25 cellular contexts compared by ENCODE assay signal in the genomic region with DNA sequence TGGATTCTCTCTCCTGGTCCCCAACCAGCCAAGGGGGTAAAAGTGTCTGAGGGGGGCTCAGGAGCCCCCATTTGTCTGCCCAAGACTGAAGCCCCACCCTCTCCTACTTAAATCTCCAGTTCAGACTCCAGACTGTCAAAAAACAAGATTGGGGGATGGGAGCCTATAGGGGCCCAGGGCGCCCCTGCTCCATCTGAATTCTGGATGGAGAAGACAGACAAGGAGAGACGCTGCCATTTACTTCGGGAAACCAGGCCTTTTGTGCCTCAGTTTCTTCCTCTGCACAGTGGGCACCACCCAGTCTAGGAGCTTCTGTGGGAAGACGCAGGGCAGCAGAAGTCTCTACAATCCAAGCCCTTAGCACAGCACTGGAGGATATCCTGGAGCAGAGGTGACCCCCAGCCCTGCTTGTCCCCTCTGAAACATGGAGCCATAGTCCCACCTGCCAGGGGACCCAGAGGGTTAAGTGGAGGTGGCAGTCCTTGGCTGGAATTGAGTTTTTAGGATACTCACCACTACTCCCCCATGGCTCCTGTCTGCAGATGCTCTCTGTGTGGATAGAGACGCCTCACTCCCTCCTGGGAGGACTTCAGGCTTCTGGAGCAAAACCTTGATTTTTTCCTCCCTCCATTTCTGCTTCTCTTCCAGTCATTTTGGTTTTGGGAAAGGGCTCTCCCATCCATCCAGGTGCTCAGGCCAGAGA. TPM values are rescaled to one million over a fixed set of nuclear protein-coding genes. Genes with fewer than 3 reads are reported as not detected.
DNase-seq lines count a peak whose midpoint lies in the region; ATAC-seq and TF ChIP-seq lines count a peak whose summit lies in the region.
"Had no signal": no experiment of that assay in that cellular context is flagged by ENCODE, and none has a peak within 500 bp of the region (broad histone marks: within the 10 kb centered on the region; RNA-seq: fewer than 3 reads in every experiment).

No MANE protein-coding gene starts in this region.

- no peak overlapping the region for H3K56ac ChIP-seq in IMR-90 (ENCODE audit: extremely low read depth, insufficient read depth, low read length)

- H2BK5ac ChIP-seq in IMR-90 (ENCODE audit: low read depth, low read length, poor library complexity, severe bottlenecking) (no peak overlapping the region), neuronal stem cell (ENCODE audit: low read length) (no peak overlapping the region)

- BruUV-seq in IMR-90 (replicated peaks; lab: Mats Ljungman, UMichigan) = no TSS peak

- H3K36me3 ChIP-seq in ACC112 (ENCODE audit: insufficient read depth, low read length) (no peaks in the 10 kb centered on the region), IMR-90 (ENCODE audit: control insufficient read depth, insufficient read depth, low read length) (no peaks in the 10 kb centered on the region), endodermal cell (ENCODE audit: control insufficient read depth, insufficient read depth, low read length) (no peaks in the 10 kb centered on the region), neuronal stem cell (replicated peaks in 1 of 2; ENCODE audit: control insufficient read depth in 2 of 2, insufficient read depth in 2 of 2, low read length in 2 of 2) (no peaks in the 10 kb centered on the region), prostate gland (no peaks in the 10 kb centered on the region)
- H3K36me3 ChIP-seq: adrenal gland, spleen had no signal

- in situ Hi-C loops in IMR-90 (cut with MboI; ENCODE audit: low sequenced_read_pairs) = no loop called here

- TF ChIP-seq POLR2A in IMR-90 (IDR thresholded peaks at IDR 0.05; ENCODE audit: low read depth, low read length) (no peak), prostate gland (IDR thresholded peaks at IDR 0.05) (no peak)

- peaks cover 19% of the 10 kb centered on the region for H3K4me1 Mint-ChIP-seq in endodermal cell
- H3K4me1 Mint-ChIP-seq in activated T-cell treated with anti-CD3 and anti-CD28 coated beads, Interleukin-2, amount 50 U/mL, for 72 hours (ENCODE audit: low read depth) = peaks cover 35% of the 10 kb centered on the region
- peaks cover 25% of the 10 kb centered on the region for H3K4me1 Mint-ChIP-seq in CD4-positive, alpha-beta T cell (ENCODE audit: low read depth)

- no peak overlapping the region for H4K5ac ChIP-seq in IMR-90 (ENCODE audit: low read depth, low read length)

- H3K9ac ChIP-seq in IMR-90 (ENCODE audit: low read depth, low read length) (no peak overlapping the region), endodermal cell (ENCODE audit: extremely low read depth, low read length, poor library complexity, severe bottlenecking) (no peak overlapping the region), neuronal stem cell (ENCODE audit: low read depth, low read length, poor library complexity) (no peak overlapping the region)

- peaks cover 82% of the 10 kb centered on the region for H3K27me3 Mint-ChIP-seq in endodermal cell (ENCODE audit: insufficient read depth)
- H3K27me3 Mint-ChIP-seq in activated T-cell treated with anti-CD3 and anti-CD28 coated beads, Interleukin-2, amount 50 U/mL, for 72 hours (ENCODE audit: low read depth) = peaks cover 67% of the 10 kb centered on the region
- peaks cover 70% of the 10 kb centered on the region for H3K27me3 Mint-ChIP-seq in CD4-positive, alpha-beta T cell

- no peak overlapping the region for H2BK20ac ChIP-seq in IMR-90 (ENCODE audit: low read depth, low read length)

- H3K4me3 ChIP-seq in ACC112 (ENCODE audit: low read depth, low read length) (peak overlapping the region; percentile 73), IMR-90 (ENCODE audit: insufficient read depth, low read depth, low read length) (no peak overlapping the region), endodermal cell (ENCODE audit: low read length) (no peak overlapping the region), neuronal stem cell (ENCODE audit: low read length in 2 of 2) (no peak overlapping the region), foreskin fibroblast (ENCODE audit: low read depth in 1 of 2, low read length in 2 of 2) (no peak overlapping the region), prostate gland (no peak overlapping the region)
- H3K4me3 ChIP-seq: GM12878 had no signal

- no peak overlapping the region for H3K27ac Mint-ChIP-seq in endodermal cell
- no peak overlapping the region for H3K27ac Mint-ChIP-seq in activated T-cell treated with anti-CD3 and anti-CD28 coated beads, Interleukin-2, amount 50 U/mL, for 72 hours
- H3K27ac Mint-ChIP-seq in CD4-positive, alpha-beta T cell = no peak overlapping the region
- H3K27ac Mint-ChIP-seq: mesothelial cell of epicardium had no signal

- H3K14ac ChIP-seq in IMR-90 (replicated peaks; ENCODE audit: low read depth, low read length) (no peak overlapping the region), neuronal stem cell (ENCODE audit: low read length) (no peak overlapping the region)

- TF ChIP-seq CTCF in IMR-90 (conservative IDR thresholded peaks at IDR 0.05; ENCODE audit: low read depth, low read length) (no peak), endodermal cell (conservative IDR thresholded peaks at IDR 0.05) (no peak), foreskin fibroblast (IDR thresholded peaks at IDR 0.05; ENCODE audit: low read depth, low read length) (no peak), prostate gland (IDR thresholded peaks at IDR 0.05) (no peak)
- TF ChIP-seq CTCF in CD4-positive, alpha-beta T cell (IDR thresholded peaks at IDR 0.05) = no peak

- dilution Hi-C loops in IMR-90 (cut with HindIII; ENCODE audit: low sequenced_read_pairs, unreplicated experiment) = no loop called here

- peak overlapping the region; percentile 37 for H3K4me3 Mint-ChIP-seq in endodermal cell
- H3K4me3 Mint-ChIP-seq in activated T-cell treated with anti-CD3 and anti-CD28 coated beads, Interleukin-2, amount 50 U/mL, for 72 hours = peak overlapping the region in 1 of 2 donors; percentile 46
- no peak overlapping the region for H3K4me3 Mint-ChIP-seq in CD4-positive, alpha-beta T cell

- H3K18ac ChIP-seq in IMR-90 (ENCODE audit: low read depth, low read length) (no peak overlapping the region), neuronal stem cell (ENCODE audit: low read length) (no peak overlapping the region)

- H2BK15ac ChIP-seq in IMR-90 (ENCODE audit: low read depth, low read length) = no peak overlapping the region
- peak overlapping the region; percentile 54 for H2BK15ac ChIP-seq in neuronal stem cell (ENCODE audit: low read length)

- H3K4me1 ChIP-seq in ACC112 (ENCODE audit: control insufficient read depth, insufficient read depth, low read length, unreplicated experiment) (no peaks in the 10 kb centered on the region), IMR-90 (ENCODE audit: control insufficient read depth, insufficient read depth, low read length) (peaks cover 10% of the 10 kb centered on the region; the same call in 1 of the 2 replicates), endodermal cell (ENCODE audit: control insufficient read depth, insufficient read depth, low read length) (peaks cover 6% of the 10 kb centered on the region), neuronal stem cell (ENCODE audit: control insufficient read depth in 2 of 2, insufficient read depth in 1 of 2, low read depth in 1 of 2, low read length in 2 of 2) (peaks cover 31 to 46% of the 10 kb centered on the region in 2 donors), prostate gland (replicated peaks) (peaks cover 18% of the 10 kb centered on the region)

- H4K91ac ChIP-seq in IMR-90 (ENCODE audit: insufficient read depth, low read depth, low read length) (no peak overlapping the region), neuronal stem cell (ENCODE audit: low read depth, low read length, poor library complexity) (no peak overlapping the region)

- H3K9me3 ChIP-seq in IMR-90 (ENCODE audit: control insufficient read depth, insufficient read depth, low read length) (no peaks in the 10 kb centered on the region), endodermal cell (ENCODE audit: control insufficient read depth, low read length) (no peaks in the 10 kb centered on the region), neuronal stem cell (replicated peaks in 1 of 2; ENCODE audit: control insufficient read depth in 2 of 2, insufficient read depth in 1 of 2, low read depth in 1 of 2, low read length in 2 of 2) (no peaks in the 10 kb centered on the region), prostate gland (no peaks in the 10 kb centered on the region)
- no peaks in the 10 kb centered on the region for H3K9me3 ChIP-seq in CD4-positive, alpha-beta T cell (ENCODE audit: control insufficient read depth, low read length)
- H3K9me3 ChIP-seq: adrenal gland, spleen had no signal

- peaks cover 4% of the 10 kb centered on the region for H4K20me1 ChIP-seq in IMR-90 (ENCODE audit: insufficient read depth, low read length)

- ATAC-seq in IMR-90 (ENCODE audit: low read depth) = no peak
- ATAC-seq in activated T-cell treated with anti-CD3 and anti-CD28 coated beads, Interleukin-2, amount 50 U/mL, for 72 hours (replicated peaks in 1 of 2) = no peak
- no peak for ATAC-seq in CD4-positive, alpha-beta T cell (ENCODE audit: poor library complexity)
- ATAC-seq: GM12878, left colon had no signal

- H2BK12ac ChIP-seq in neuronal stem cell (ENCODE audit: low read length) = no peak overlapping the region

- no peak overlapping the region for H3K4me2 ChIP-seq in IMR-90 (ENCODE audit: low read depth, low read length)
- H3K4me2 ChIP-seq in neuronal stem cell (ENCODE audit: insufficient read depth, low read length, poor library complexity, severe bottlenecking) = no peak overlapping the region

- H3K79me1 ChIP-seq in IMR-90 (ENCODE audit: low read depth in 1 of 2, low read length in 2 of 2) = no peaks in the 10 kb centered on the region
- H3K79me1 ChIP-seq in neuronal stem cell (ENCODE audit: low read depth, low read length) = no peaks in the 10 kb centered on the region

- no peaks in the 10 kb centered on the region for H3K9me1 ChIP-seq in IMR-90 (ENCODE audit: insufficient read depth, low read length)

- POLR2A ChIA-PET in IMR-90 (lab: Charles Lee; ENCODE audit: unreplicated experiment) = no interaction called here
- POLR2A ChIA-PET in CD4-positive, alpha-beta T cell (lab: Charles Lee) = no interaction called here

- H3K9me3 Mint-ChIP-seq in endodermal cell = no peaks in the 10 kb centered on the region
- H3K9me3 Mint-ChIP-seq in activated T-cell treated with anti-CD3 and anti-CD28 coated beads, Interleukin-2, amount 50 U/mL, for 72 hours = no peaks in the 10 kb centered on the region
- no peaks in the 10 kb centered on the region for H3K9me3 Mint-ChIP-seq in CD4-positive, alpha-beta T cell
- H3K9me3 Mint-ChIP-seq: mesothelial cell of epicardium, neural crest cell had no signal

- DNase-seq in IMR-90 (no peak), endodermal cell (no peak), neuronal stem cell (ENCODE audit: low spot score) (no peak), foreskin fibroblast (no peak), prostate gland (ENCODE audit: low spot score) (no peak)
- DNase-seq in activated T-cell treated with anti-CD3 and anti-CD28 coated beads, Interleukin-2, amount 50 U/mL, for 72 hours = no peak
- DNase-seq in CD4-positive, alpha-beta T cell = no peak
- DNase-seq: adrenal gland; CD4-positive, alpha-beta memory T cell; DMS53; GOT3; left colon; NCI-H1092; NCI-H2029; NCI-H446; SIG-M5; spleen; substantia nigra; T-helper 2 cell had no signal

- TF ChIP-seq RAD21 in IMR-90 (IDR thresholded peaks at IDR 0.05; ENCODE audit: low read length) = no peak

- H2BK120ac ChIP-seq in IMR-90 (ENCODE audit: low read depth, low read length) (no peak overlapping the region), neuronal stem cell (ENCODE audit: low read depth, low read length) (no peak overlapping the region)

- H4K8ac ChIP-seq in IMR-90 (ENCODE audit: low read depth in 2 of 2, low read length in 2 of 2) (no peak overlapping the region), neuronal stem cell (ENCODE audit: low read depth, low read length) (no peak overlapping the region)

- H3K27me3 ChIP-seq in ACC112 (ENCODE audit: insufficient read depth, low read length) (peaks cover 66% of the 10 kb centered on the region), IMR-90 (ENCODE audit: control insufficient read depth, insufficient read depth, low read length) (peaks cover 88% of the 10 kb centered on the region), endodermal cell (ENCODE audit: control insufficient read depth, insufficient read depth, low read length, poor library complexity, severe bottlenecking) (peaks cover 95% of the 10 kb centered on the region), neuronal stem cell (ENCODE audit: control insufficient read depth in 3 of 3, insufficient read depth in 3 of 3, low read depth in 1 of 3, low read length in 3 of 3) (peaks cover 70 to 98% (median 93%) of the 10 kb centered on the region in 3 experiments), prostate gland (replicated peaks; ENCODE audit: insufficient read depth) (peaks cover 54% of the 10 kb centered on the region)
- H3K27me3 ChIP-seq in CD4-positive, alpha-beta T cell (ENCODE audit: control insufficient read depth, insufficient read depth, low read length) = peaks cover 83% of the 10 kb centered on the region

- intact Hi-C loops in IMR-90 (cut with micrococcal nuclease) (no loop called here), prostate gland (cut with DNase I) (no loop called here)
- intact Hi-C loops in CD4-positive, alpha-beta T cell (cut with DNase I, micrococcal nuclease) = no loop called here

- H3K4ac ChIP-seq in IMR-90 (ENCODE audit: low read depth, low read length) = no peak overlapping the region
- H3K4ac ChIP-seq in neuronal stem cell (ENCODE audit: low read length) = no peak overlapping the region

- H2AFZ ChIP-seq in ACC112 (ENCODE audit: low read length, unreplicated experiment) (no peak overlapping the region), IMR-90 (replicated peaks; ENCODE audit: low read length, poor library complexity) (peak overlapping the region; percentile 56), neuronal stem cell (ENCODE audit: low read length) (no peak overlapping the region)

- H3K27ac ChIP-seq in ACC112 (ENCODE audit: low read depth, low read length) (no peak overlapping the region), IMR-90 (ENCODE audit: insufficient read depth, low read length) (no peak overlapping the region), endodermal cell (ENCODE audit: low read depth, low read length) (no peak overlapping the region), neuronal stem cell (replicated peaks; ENCODE audit: low read length) (no peak overlapping the region), prostate gland (no peak overlapping the region)
- H3K27ac ChIP-seq in CD4-positive, alpha-beta T cell (ENCODE audit: low read depth, low read length) = no peak overlapping the region
- H3K27ac ChIP-seq: adrenal gland, spleen, VCaP had no signal

- no peaks in the 10 kb centered on the region for H3K36me3 Mint-ChIP-seq in endodermal cell (ENCODE audit: low read depth)
- H3K36me3 Mint-ChIP-seq in activated T-cell treated with anti-CD3 and anti-CD28 coated beads, Interleukin-2, amount 50 U/mL, for 72 hours (ENCODE audit: insufficient read depth in 2 of 2) = no peaks in the 10 kb centered on the region
- no peaks in the 10 kb centered on the region for H3K36me3 Mint-ChIP-seq in CD4-positive, alpha-beta T cell (ENCODE audit: low read depth)
- H3K36me3 Mint-ChIP-seq: CD4-positive, alpha-beta memory T cell; mesothelial cell of epicardium had no signal

- H3K23ac ChIP-seq in IMR-90 (ENCODE audit: low read depth, low read length) (no peak overlapping the region), neuronal stem cell (ENCODE audit: low read depth, low read length, poor library complexity) (peak overlapping the region; percentile 69)

- no peaks in the 10 kb centered on the region for H3K79me2 ChIP-seq in ACC112 (ENCODE audit: control insufficient read depth, insufficient read depth, low read length, unreplicated experiment)

- peak overlapping the region; percentile 35 for H2AK9ac ChIP-seq in IMR-90 (replicated peaks; ENCODE audit: low read depth, low read length, poor library complexity)

- no peak overlapping the region for H2AK5ac ChIP-seq in IMR-90 (ENCODE audit: low read depth, low read length)
- H2AK5ac ChIP-seq in neuronal stem cell (ENCODE audit: low read depth, low read length) = peak overlapping the region; percentile 79

- WGBS in IMR-90 (ENCODE audit: extremely low coverage in 2 of 2, insufficient read length in 1 of 2), 2 experiments = 38% methylated on average over 3 of the region's 5 CpGs; no CpG with 5 or more reads in 1 of the 2 experiments
- WGBS in endodermal cell (ENCODE audit: insufficient coverage in 1 of 2, insufficient read length in 1 of 2), 2 experiments = 14 to 39% methylated on average over 4 to 5 of the region's 5 CpGs
- no CpG with 5 or more reads among the region's 5 CpGs for WGBS in neuronal stem cell (ENCODE audit: extremely low coverage in 2 of 2, insufficient read length in 2 of 2, insufficient replicate concordance in 1 of 2), 2 donors
- WGBS in prostate gland = 56% methylated on average over 5 of the region's 5 CpGs

- CTCF ChIA-PET in IMR-90 (lab: Yijun Ruan, JAX) = no interaction called here
- CTCF ChIA-PET in CD4-positive, alpha-beta T cell (lab: Charles Lee) = no interaction called here

RNA-seq across cellular contexts. Expression of a gene that starts 1.7 kb away (rescaled TPM):
- total RNA-seq in IMR-90 (2012; rRNA removed) (0.18 and 0.28 TPM in 2 replicates), endodermal cell (10 to 100 TPM; 10.4 to 10.5 TPM), prostate gland (10 to 100 TPM in 1 of 2 donors, 1 to 10 TPM in 1; 2.6 to 12.6 TPM)
- 3.0 and 3.1 TPM in 2 replicates for polyA plus RNA-seq in IMR-90 (2012; rRNA removed)
- 3.2 TPM in 2 replicates for polyA plus RNA-seq in IMR-90 (2012; cell fraction: cytosol; rRNA removed)
- 0.38 and 2.1 TPM in 2 replicates for polyA plus RNA-seq in IMR-90 (2012; cell fraction: nucleus; rRNA removed; ENCODE audit: low replicate concordance)
- 9.9 TPM for polyA plus RNA-seq in endodermal cell (2013, experiment 1 of 2)
- polyA plus RNA-seq in endodermal cell (2013, experiment 2 of 2) = 11.0 TPM
- 0.24 TPM for polyA plus RNA-seq in neuronal stem cell (2013, experiment 1 of 2)
- polyA plus RNA-seq in neuronal stem cell (2013, experiment 2 of 2) = 0.33 TPM
- not detected for total RNA-seq in activated T-cell treated with anti-CD3 and anti-CD28 coated beads, Interleukin-2, amount 50 U/mL, for 72 hours
- total RNA-seq in CD4-positive, alpha-beta T cell = not detected
- total RNA-seq: CD4-positive, alpha-beta memory T cell; glomerular endothelial cell had no signal

RNA-seq across cellular contexts. Expression of a gene that starts 4.4 kb away (rescaled TPM):
- total RNA-seq in IMR-90 (2012; rRNA removed) = under 0.01 and 0.28 TPM in 2 replicates
- 5.9 and 6.1 TPM in 2 replicates for polyA plus RNA-seq in IMR-90 (2012; rRNA removed)
- 5.6 and 9.7 TPM in 2 replicates for polyA plus RNA-seq in IMR-90 (2012; cell fraction: cytosol; rRNA removed)
- 21.2 and 55.5 TPM in 2 replicates for polyA plus RNA-seq in IMR-90 (2012; cell fraction: nucleus; rRNA removed; ENCODE audit: low replicate concordance)
- 1 to 10 TPM; 5.0 to 7.2 TPM for total RNA-seq in endodermal cell
- 14.1 TPM for polyA plus RNA-seq in endodermal cell (2013, experiment 1 of 2)
- polyA plus RNA-seq in endodermal cell (2013, experiment 2 of 2) = 12.5 TPM
- polyA plus RNA-seq in neuronal stem cell (2013, experiment 1 of 2) = 7.1 TPM
- 6.4 TPM for polyA plus RNA-seq in neuronal stem cell (2013, experiment 2 of 2)
- 1 to 10 TPM in 1 of 2 donors, under 1 TPM in 1; 0.49 to 2.0 TPM for total RNA-seq in activated T-cell treated with anti-CD3 and anti-CD28 coated beads, Interleukin-2, amount 50 U/mL, for 72 hours
- total RNA-seq in prostate gland = 1 to 10 TPM in 1 of 2 donors, under 1 TPM in 1; 0.27 to 3.6 TPM
- total RNA-seq in CD4-positive, alpha-beta T cell = under 1 TPM; 0.25 to 0.27 TPM
- total RNA-seq: CD4-positive, alpha-beta memory T cell had no signal
- polyA plus RNA-seq: CD4-positive, alpha-beta memory T cell; GM12878 had no signal

RNA-seq across cellular contexts. Expression of a gene that starts 19.7 kb away (rescaled TPM):
- total RNA-seq in IMR-90 (2012; rRNA removed) = 14.2 and 19.2 TPM in 2 replicates
- polyA plus RNA-seq in IMR-90 (2012; rRNA removed) = 44.6 and 68.7 TPM in 2 replicates
- 147 and 160 TPM in 2 replicates for polyA plus RNA-seq in IMR-90 (2012; cell fraction: cytosol; rRNA removed)
- 295 and 606 TPM in 2 replicates for polyA plus RNA-seq in IMR-90 (2012; cell fraction: nucleus; rRNA removed; ENCODE audit: low replicate concordance)
- total RNA-seq in endodermal cell = 10 to 100 TPM; 76.9 to 83.9 TPM
- polyA plus RNA-seq in endodermal cell (2013, experiment 1 of 2) = 50.3 TPM
- 45.4 TPM for polyA plus RNA-seq in endodermal cell (2013, experiment 2 of 2)
- polyA plus RNA-seq in neuronal stem cell (2013, experiment 1 of 2) = 85.7 TPM
- 81.2 TPM for polyA plus RNA-seq in neuronal stem cell (2013, experiment 2 of 2)
- 10 to 100 TPM; 46.2 to 59.5 TPM for total RNA-seq in activated T-cell treated with anti-CD3 and anti-CD28 coated beads, Interleukin-2, amount 50 U/mL, for 72 hours
- 100 to 1,000 TPM in 1 of 2 donors, 10 to 100 TPM in 1; 98.9 to 149 TPM for total RNA-seq in prostate gland
- 10 to 100 TPM; 88.4 to 88.9 TPM for total RNA-seq in CD4-positive, alpha-beta T cell

RNA-seq across cellular contexts. Expression of a gene that starts 28.6 kb away (rescaled TPM):
- total RNA-seq in IMR-90 (2012; rRNA removed) (0.28 and 2.2 TPM in 2 replicates), endodermal cell (10 to 100 TPM in 1 of 2 donors, 1 to 10 TPM in 1; 9.4 to 11.2 TPM), prostate gland (10 to 100 TPM in 1 of 2 donors, 1 to 10 TPM in 1; 9.1 to 18.4 TPM)
- 4.7 and 5.8 TPM in 2 replicates for polyA plus RNA-seq in IMR-90 (2012; rRNA removed)
- polyA plus RNA-seq in IMR-90 (2012; cell fraction: cytosol; rRNA removed) = 1.9 and 3.3 TPM in 2 replicates
- 2.6 and 6.8 TPM in 2 replicates for polyA plus RNA-seq in IMR-90 (2012; cell fraction: nucleus; rRNA removed; ENCODE audit: low replicate concordance)
- 5.7 TPM for polyA plus RNA-seq in endodermal cell (2013, experiment 1 of 2)
- polyA plus RNA-seq in endodermal cell (2013, experiment 2 of 2) = 5.3 TPM
- 3.8 TPM for polyA plus RNA-seq in neuronal stem cell (2013, experiment 1 of 2)
- 4.4 TPM for polyA plus RNA-seq in neuronal stem cell (2013, experiment 2 of 2)
- total RNA-seq in activated T-cell treated with anti-CD3 and anti-CD28 coated beads, Interleukin-2, amount 50 U/mL, for 72 hours = 10 to 100 TPM; 10.1 to 11.1 TPM
- total RNA-seq in CD4-positive, alpha-beta T cell = 10 to 100 TPM; 13.7 to 19.0 TPM

RNA-seq across cellular contexts. Expression of a gene that starts 36.6 kb away (rescaled TPM):
- total RNA-seq in IMR-90 (2012; rRNA removed) (1,030 and 1,144 TPM in 2 replicates), endodermal cell (1,000 to 10,000 TPM; 1,143 to 1,222 TPM), prostate gland (100 to 1,000 TPM; 646 to 738 TPM)
- polyA plus RNA-seq in IMR-90 (2012; rRNA removed) = 2,778 and 3,008 TPM in 2 replicates
- 3,160 and 3,447 TPM in 2 replicates for polyA plus RNA-seq in IMR-90 (2012; cell fraction: cytosol; rRNA removed)
- 792 and 822 TPM in 2 replicates for polyA plus RNA-seq in IMR-90 (2012; cell fraction: nucleus; rRNA removed; ENCODE audit: low replicate concordance)
- 1,238 TPM for polyA plus RNA-seq in endodermal cell (2013, experiment 1 of 2)
- 1,200 TPM for polyA plus RNA-seq in endodermal cell (2013, experiment 2 of 2)
- 1,321 TPM for polyA plus RNA-seq in neuronal stem cell (2013, experiment 1 of 2)
- polyA plus RNA-seq in neuronal stem cell (2013, experiment 2 of 2) = 1,289 TPM
- total RNA-seq in activated T-cell treated with anti-CD3 and anti-CD28 coated beads, Interleukin-2, amount 50 U/mL, for 72 hours = 1,000 to 10,000 TPM; 1,602 TPM
- total RNA-seq in CD4-positive, alpha-beta T cell = 1,000 to 10,000 TPM; 2,255 to 2,378 TPM
